ENCODE assay signal across 20 cellular contexts in genomic region chr11:12835286-12835685, GRCh38.
"Had no signal": no experiment of that assay in that cellular context is flagged by ENCODE, and none has a peak within 500 bp of the region (broad histone marks: within the 10 kb centered on the region; RNA-seq: fewer than 3 reads in every experiment).

No MANE protein-coding gene starts in this region.

- H3K27me3 ChIP-seq: gastrocnemius medialis, heart right ventricle, ovary, testis, transverse colon had no signal

- DNase-seq: effector memory CD4-positive, alpha-beta T cell; gastrocnemius medialis; heart right ventricle; hypothalamus; left ventricle myocardium inferior; naive thymus-derived CD4-positive, alpha-beta T cell; ovary; retina; spleen; stimulated activated CD4-positive, alpha-beta T cell treated with anti-CD3 and anti-CD28 coated beads, Interleukin-15, amount 100 ng/mL, for 24 hours; stimulated activated CD4-positive, alpha-beta T cell treated with anti-CD3 and anti-CD28 coated beads, Interleukin-1b, Interleukin-23, amount 100 ng/mL, for 48 hours; stimulated activated CD4-positive, alpha-beta T cell treated with anti-CD3 and anti-CD28 coated beads, Interleukin-4, amount 100 ng/mL, for 4 hours; stimulated activated naive B cell treated with anti-CD40 and anti-IgM and Interleukin-4, amounts not matched to agents 10 μg/mL and 1 μg/mL and 100 μg/mL, for 72 hours; stimulated activated naive CD8-positive, alpha-beta T cell treated with anti-CD3 and anti-CD28 coated beads, Interleukin-15, amount 100 ng/mL, for 72 hours; testis; transverse colon had no signal

- H3K4me3 ChIP-seq: gastrocnemius medialis, heart right ventricle, left ventricle myocardium inferior, ovary, prostate gland, spleen, testis, transverse colon had no signal

- H3K9me3 Mint-ChIP-seq: stimulated activated naive CD8-positive, alpha-beta T cell treated with anti-CD3 and anti-CD28 coated beads, Interleukin-15, amount 100 ng/mL, for 72 hours had no signal

- H3K9me3 ChIP-seq: gastrocnemius medialis, heart right ventricle, left ventricle myocardium inferior, neutrophil, ovary, prostate gland, spleen, testis, transverse colon had no signal

- H3K36me3 ChIP-seq: gastrocnemius medialis, heart right ventricle, left ventricle myocardium inferior, neutrophil, ovary, prostate gland, spleen, transverse colon had no signal

- H3K4me1 ChIP-seq: spleen, testis had no signal

- H3K4me3 Mint-ChIP-seq: naive thymus-derived CD4-positive, alpha-beta T cell; stimulated activated naive B cell treated with anti-CD40 and anti-IgM and Interleukin-4, amounts not matched to agents 10 μg/mL and 1 μg/mL and 100 μg/mL, for 72 hours; stimulated activated naive CD8-positive, alpha-beta T cell treated with anti-CD3 and anti-CD28 coated beads, Interleukin-15, amount 100 ng/mL, for 72 hours had no signal

- H3K36me3 Mint-ChIP-seq: naive thymus-derived CD4-positive, alpha-beta T cell; stimulated activated naive B cell treated with anti-CD40 and anti-IgM and Interleukin-4, amounts not matched to agents 10 μg/mL and 1 μg/mL and 100 μg/mL, for 72 hours had no signal

- H3K27ac Mint-ChIP-seq: naive thymus-derived CD4-positive, alpha-beta T cell; stimulated activated naive B cell treated with anti-CD40 and anti-IgM and Interleukin-4, amounts not matched to agents 10 μg/mL and 1 μg/mL and 100 μg/mL, for 72 hours; stimulated activated naive CD8-positive, alpha-beta T cell treated with anti-CD3 and anti-CD28 coated beads, Interleukin-15, amount 100 ng/mL, for 72 hours had no signal

- ATAC-seq: esophagus mucosa; gastrocnemius medialis; heart right ventricle; naive thymus-derived CD4-positive, alpha-beta T cell; sciatic nerve; stimulated activated naive B cell treated with anti-CD40 and anti-IgM and Interleukin-4, amounts not matched to agents 10 μg/mL and 1 μg/mL and 100 μg/mL, for 72 hours; stimulated activated naive CD8-positive, alpha-beta T cell treated with anti-CD3 and anti-CD28 coated beads, Interleukin-15, amount 100 ng/mL, for 72 hours had no signal

- H3K4me1 Mint-ChIP-seq: stimulated activated naive B cell treated with anti-CD40 and anti-IgM and Interleukin-4, amounts not matched to agents 10 μg/mL and 1 μg/mL and 100 μg/mL, for 72 hours; stimulated activated naive CD8-positive, alpha-beta T cell treated with anti-CD3 and anti-CD28 coated beads, Interleukin-15, amount 100 ng/mL, for 72 hours had no signal

- H3K27ac ChIP-seq: heart right ventricle, left ventricle myocardium inferior, neutrophil, ovary, prostate gland, spleen, testis, transverse colon had no signal
